26 cellular contexts compared by ENCODE assay signal in genomic region chr4:129232627-129233337, GRCh38.
A peak's percentile ranks its signal among the peaks of the same experiment; 100 is the strongest.
DNase-seq lines count a peak whose midpoint lies in the region; ATAC-seq and TF ChIP-seq lines count a peak whose summit lies in the region.
"Had no signal": no experiment of that assay in that cellular context is flagged by ENCODE, and none has a peak within 500 bp of the region (broad histone marks: within the 10 kb centered on the region; RNA-seq: fewer than 3 reads in every experiment).

No MANE protein-coding gene starts in this region.

- H3K79me1 ChIP-seq in mesenchymal stem cell (replicated peaks; ENCODE audit: low read length, poor library complexity, severe bottlenecking) = no peaks in the 10 kb centered on the region

- H3K9ac ChIP-seq in adipocyte (ENCODE audit: low read length) (no peak overlapping the region), mesenchymal stem cell (ENCODE audit: low read length) (peak overlapping the region; percentile 27)
- H3K9ac ChIP-seq: neural progenitor cell had no signal

- H2BK120ac ChIP-seq in mesenchymal stem cell (ENCODE audit: low read depth, low read length) = no peak overlapping the region

- H2AK5ac ChIP-seq in mesenchymal stem cell (ENCODE audit: low read length, severe bottlenecking) = no peak overlapping the region

- no peak overlapping the region for H4K8ac ChIP-seq in mesenchymal stem cell (ENCODE audit: low read length)

- H2BK12ac ChIP-seq in mesenchymal stem cell (ENCODE audit: low read length in 2 of 2) = no peak overlapping the region

- WGBS in mesenchymal stem cell = 57% methylated on average over 2 of the region's 3 CpGs

- peak overlapping the region in 1 of 2 experiments; percentile 79 for H3K4ac ChIP-seq in mesenchymal stem cell (ENCODE audit: low read depth in 1 of 2, low read length in 2 of 2)

- H3K18ac ChIP-seq in mesenchymal stem cell (ENCODE audit: low read depth in 1 of 2, low read length in 2 of 2) = no peak overlapping the region

- TF ChIP-seq CTCF in BE2C (IDR thresholded peaks at IDR 0.05; ENCODE audit: low read depth, low read length) = no peak

- H3K4me2 ChIP-seq in mesenchymal stem cell (ENCODE audit: low read length, poor library complexity, severe bottlenecking) = peak overlapping the region; percentile 12
- H3K4me2 ChIP-seq: hepatocyte, neural progenitor cell had no signal

- H2AFZ ChIP-seq in mesenchymal stem cell (ENCODE audit: low read depth, low read length) = no peak overlapping the region
- H2AFZ ChIP-seq: hepatocyte, neural progenitor cell had no signal

- H2BK5ac ChIP-seq in mesenchymal stem cell (ENCODE audit: low read depth, low read length, poor library complexity, severe bottlenecking) = no peak overlapping the region

- H3K14ac ChIP-seq in mesenchymal stem cell (ENCODE audit: low read length in 2 of 2) = no peak overlapping the region

- H2BK15ac ChIP-seq in mesenchymal stem cell (ENCODE audit: low read depth, poor library complexity, severe bottlenecking) = no peak overlapping the region

- H3K9me3 ChIP-seq in BE2C (no peaks in the 10 kb centered on the region), adipocyte (ENCODE audit: control insufficient read depth, low read length) (no peaks in the 10 kb centered on the region), mesenchymal stem cell (ENCODE audit: control insufficient read depth, low read length) (no peaks in the 10 kb centered on the region)
- H3K9me3 ChIP-seq: gastroesophageal sphincter, right lobe of liver, tibial artery had no signal

- peak overlapping the region; percentile 3 for H3K27ac ChIP-seq in mesenchymal stem cell (ENCODE audit: low read length, poor library complexity, severe bottlenecking)
- H3K27ac ChIP-seq: gastroesophageal sphincter, hepatocyte, neural progenitor cell, right lobe of liver, tibial artery had no signal

- DNase-seq in BE2C (peak; percentile 15), NCI-H146 treated with DMSO at 0.1 percent for 48 hours (lab: John Stamatoyannopoulos, UW; ENCODE audit: unreplicated experiment) (peak; percentile 30), adipocyte (ENCODE audit: low read depth) (peak; percentile 10), mesenchymal stem cell (peak; percentile 52), DMS79 (lab: John Stamatoyannopoulos, UW) (no peak)
- DNase-seq: activated CD4-positive, alpha-beta T cell treated with anti-CD3 and anti-CD28 coated beads, Interleukin-2, amount 50 U/mL, for 4 hours; activated naive CD4-positive, alpha-beta T cell; activated T-cell treated with anti-CD3 and anti-CD28 coated beads, Interleukin-2, amount 50 U/mL, for 72 hours; CD4-positive, alpha-beta memory T cell; EL; HFFc6; NCI-H1092; NCI-H2029 treated with DMSO at 0.1 percent for 48 hours; NCI-H345; right lobe of liver; stimulated activated CD4-positive, alpha-beta T cell treated with anti-CD3 and anti-CD28 coated beads, Interleukin-4, amount 100 ng/mL, for 24 hours; T-helper 17 cell; tibial artery had no signal

- H4K91ac ChIP-seq in mesenchymal stem cell (ENCODE audit: low read length) = no peak overlapping the region

- H3K4me3 ChIP-seq in BE2C (ENCODE audit: low read depth, low read length) (no peak overlapping the region; the same call in 1 of the 2 replicates), adipocyte (ENCODE audit: low read length) (no peak overlapping the region), mesenchymal stem cell (ENCODE audit: insufficient read depth in 1 of 2, low read depth in 1 of 2, low read length in 2 of 2) (peak overlapping the region in 1 of 2 experiments; percentile 40)
- H3K4me3 ChIP-seq: gastroesophageal sphincter, hepatocyte, K562, neural progenitor cell, right lobe of liver, tibial artery had no signal

- H3K27me3 ChIP-seq in BE2C = no peaks in the 10 kb centered on the region
- H3K27me3 ChIP-seq in adipocyte (replicated peaks; ENCODE audit: control insufficient read depth, insufficient read depth, low read length) = no peaks in the 10 kb centered on the region
- no peaks in the 10 kb centered on the region for H3K27me3 ChIP-seq in mesenchymal stem cell (ENCODE audit: control insufficient read depth in 1 of 2, insufficient read depth in 1 of 2, low read length in 2 of 2)
- H3K27me3 ChIP-seq: gastroesophageal sphincter, hepatocyte, neural progenitor cell, right lobe of liver, tibial artery had no signal

- H3K36me3 ChIP-seq in BE2C (no peaks in the 10 kb centered on the region), adipocyte (ENCODE audit: control insufficient read depth, insufficient read depth, low read length, severe bottlenecking) (no peaks in the 10 kb centered on the region), mesenchymal stem cell (ENCODE audit: control insufficient read depth in 1 of 2, insufficient read depth in 2 of 2, low read depth in 1 of 2, low read length in 2 of 2) (no peaks in the 10 kb centered on the region)
- H3K36me3 ChIP-seq: gastroesophageal sphincter, neural progenitor cell, right lobe of liver, tibial artery had no signal

- H3K23ac ChIP-seq in mesenchymal stem cell (ENCODE audit: low read length in 2 of 2) = no peak overlapping the region

- H3K4me1 ChIP-seq in BE2C (peaks cover 31% of the 10 kb centered on the region), adipocyte (ENCODE audit: control insufficient read depth, insufficient read depth, low read length) (peaks cover 11% of the 10 kb centered on the region), mesenchymal stem cell (ENCODE audit: control insufficient read depth, insufficient read depth, low read depth, low read length) (peaks cover 3% of the 10 kb centered on the region)
- H3K4me1 ChIP-seq: gastroesophageal sphincter, neural progenitor cell, right lobe of liver, tibial artery had no signal

- ATAC-seq in HG02981 (IDR thresholded peaks at IDR 0.05; ENCODE audit: unreplicated experiment) (no peak), HG02884 (IDR thresholded peaks at IDR 0.05; ENCODE audit: unreplicated experiment) (no peak), HG02852 (IDR thresholded peaks at IDR 0.05; ENCODE audit: unreplicated experiment) (no peak)
- ATAC-seq: activated T-cell treated with anti-CD3 and anti-CD28 coated beads, Interleukin-2, amount 50 U/mL, for 72 hours; gastroesophageal sphincter; K562; left lobe of liver; right lobe of liver; T-helper 17 cell had no signal
